In genomic region chr11:47924184-47924671, GRCh38 we compare ENCODE assay signal across 1 cellular context.
A peak's percentile ranks its signal among the peaks of the same experiment; 100 is the strongest.
TF ChIP-seq lines count a peak whose summit lies in the region.

No MANE protein-coding gene starts in this region.

TF ChIP-seq in SK-N-SH, 30 proteins besides CTCF, POLR2A, EP300 and RAD21 (continued from another document):
- TF ChIP-seq PBX3 (IDR thresholded peaks at IDR 0.05), result peak; percentile 78
- TF ChIP-seq USF1 (IDR thresholded peaks at IDR 0.05; ENCODE audit: borderline replicate concordance, low read depth), result no peak
- TF ChIP-seq IRF3 (IDR thresholded peaks at IDR 0.05; ENCODE audit: low read depth, low read length), result no peak
- no peak for TF ChIP-seq GATA2 (CRISPR knock-in tag; IDR thresholded peaks at IDR 0.05)
- TF ChIP-seq USF2 (IDR thresholded peaks at IDR 0.05; ENCODE audit: borderline replicate concordance, low read depth, low read length), result no peak
- TF ChIP-seq FOSL2 (IDR thresholded peaks at IDR 0.05; ENCODE audit: borderline replicate concordance, low read depth), result peak; percentile 64; the same call in 1 of the 2 replicates
- no peak for TF ChIP-seq ZBTB33 (IDR thresholded peaks at IDR 0.05; ENCODE audit: borderline replicate concordance, low read depth)
